In the genomic region with DNA sequence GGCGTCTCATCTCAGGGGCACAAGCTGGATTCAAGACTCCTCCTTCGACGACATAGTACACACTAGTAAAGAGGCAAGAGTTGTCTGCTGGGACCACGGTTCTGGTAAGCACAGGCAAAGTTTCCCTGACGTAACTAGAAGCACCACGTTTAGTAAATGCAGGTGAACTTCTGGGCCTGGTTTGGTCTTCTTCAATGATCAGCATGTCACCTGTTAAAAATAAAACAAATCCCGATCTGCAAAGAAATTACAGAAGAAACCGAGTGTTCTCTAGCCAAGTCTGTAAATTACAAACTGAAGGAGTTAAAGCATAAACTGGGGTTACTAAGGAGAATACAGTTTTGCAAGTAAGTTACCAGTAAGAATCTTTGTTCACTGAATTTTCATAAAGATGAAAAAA, we compare ENCODE assay signal across 7 cellular contexts. TPM values are rescaled to one million over a fixed set of nuclear protein-coding genes. Genes with fewer than 3 reads are reported as not detected.
DNase-seq lines count a peak whose midpoint lies in the region; ATAC-seq, FAIRE-seq and TF ChIP-seq lines count a peak whose summit lies in the region.
"Had no signal": no experiment of that assay in that cellular context is flagged by ENCODE, and none has a peak within 500 bp of the region (broad histone marks: within the 10 kb centered on the region; RNA-seq: fewer than 3 reads in every experiment).

No MANE protein-coding gene starts in this region.

- H3K9me2 ChIP-seq in SK-N-SH: no peaks in the 10 kb centered on the region

- no peak overlapping the region for H3K27ac ChIP-seq in SK-N-SH (ENCODE audit: low read depth in 2 of 2, low read length in 1 of 2)
- peak overlapping the region in 1 of 2 donors; percentile 98 for H3K27ac ChIP-seq in kidney (ENCODE audit: low read depth in 2 of 2, low read length in 2 of 2)

- peaks cover 13% of the 10 kb centered on the region for H4K20me1 ChIP-seq in SK-N-SH (ENCODE audit: insufficient read depth)

- peak overlapping the region; percentile 98 for H3K4me3 ChIP-seq in AG10803 (ENCODE audit: low read length)
- H3K4me3 ChIP-seq in SK-N-SH (ENCODE audit: low read depth in 2 of 2, low read length in 1 of 2): peak overlapping the region; percentile 77 to 97; a peak in 3 of 4 replicates
- H3K4me3 ChIP-seq in kidney (ENCODE audit: low read length in 2 of 2): peak overlapping the region; percentile 79 to 96

- no peak for TF ChIP-seq EP300 in SK-N-SH (IDR thresholded peaks at IDR 0.05; ENCODE audit: borderline replicate concordance in 1 of 2, low read depth in 1 of 2, low read length in 1 of 2)

- TF ChIP-seq RAD21 in SK-N-SH (IDR thresholded peaks at IDR 0.05; ENCODE audit: low read length): no peak

- no peak overlapping the region for H2AFZ ChIP-seq in SK-N-SH (ENCODE audit: low read depth)

- peaks cover 13% of the 10 kb centered on the region for H3F3A ChIP-seq in SK-N-SH (replicated peaks; ENCODE audit: insufficient read depth)

- no peak for ATAC-seq in HG02885 (IDR thresholded peaks at IDR 0.05; ENCODE audit: poor library complexity, unreplicated experiment)

- CTCF ChIA-PET in SK-N-SH (lab: Yijun Ruan, JAX): interaction anchor here (0.5 to 2.0 kb wide), 18 partner anchors 8 to 146 kb away, joined by 3 to 30 read pairs (median 5); a partner anchor contains a TSS

- intact Hi-C loops in kidney (cut with DNase I): no loop called here

- H3K36me3 ChIP-seq in SK-N-SH (replicated peaks in 1 of 2; ENCODE audit: control insufficient read depth in 1 of 2, insufficient read depth in 2 of 2, low read length in 1 of 2) (peaks cover 39 to 48% of the 10 kb centered on the region in 2 experiments), kidney (ENCODE audit: control insufficient read depth in 1 of 2, insufficient read depth in 2 of 2, low read length in 2 of 2) (peaks cover 10 to 13% of the 10 kb centered on the region in 2 donors)

- POLR2A ChIA-PET in SK-N-SH (lab: Yijun Ruan, JAX): no interaction called here

- FAIRE-seq in kidney (lab: Jason Lieb, UNC): no peak

- H3K4me1 ChIP-seq in SK-N-SH (ENCODE audit: control insufficient read depth in 1 of 2, insufficient read depth in 2 of 2, low read depth in 1 of 2, low read length in 1 of 2): peaks cover 23 to 26% of the 10 kb centered on the region in 2 experiments
- peaks cover 9 to 20% of the 10 kb centered on the region in 2 donors for H3K4me1 ChIP-seq in kidney (ENCODE audit: control insufficient read depth in 1 of 2, insufficient read depth in 1 of 2, low read depth in 1 of 2, low read length in 2 of 2)

- peak overlapping the region; percentile 90 for H3K4me2 ChIP-seq in SK-N-SH

- peak overlapping the region; percentile 96; the same call in 1 of the 2 replicates for H3K9ac ChIP-seq in SK-N-SH
- H3K9ac ChIP-seq in kidney (ENCODE audit: low read length in 2 of 2): peak overlapping the region in 1 of 2 donors; percentile 88

- peaks cover 61% of the 10 kb centered on the region for H3K79me2 ChIP-seq in SK-N-SH (ENCODE audit: insufficient read depth)

- DNase-seq in AG10803 (ENCODE audit: low read depth): no peak
- no peak for DNase-seq in SK-N-SH
- no peak for DNase-seq in kidney
- no peak for DNase-seq in LoVo (ENCODE audit: low spot score)
- DNase-seq in epidermal melanocyte (ENCODE audit: insufficient read length, low spot score): no peak

- H3K27me3 ChIP-seq in SK-N-SH (ENCODE audit: insufficient read depth): no peaks in the 10 kb centered on the region

- 54% methylated on average over 8 of the region's 8 CpGs for WGBS in SK-N-SH (ENCODE audit: low lambda C conversion rate)

- no peaks in the 10 kb centered on the region for H3K9me3 ChIP-seq in SK-N-SH
- no peaks in the 10 kb centered on the region for H3K9me3 ChIP-seq in kidney (ENCODE audit: control insufficient read depth in 1 of 2, low read length in 2 of 2)

- TF ChIP-seq CTCF in AG10803 (conservative IDR thresholded peaks at IDR 0.05; ENCODE audit: low read length): no peak
- no peak for TF ChIP-seq CTCF in SK-N-SH (IDR thresholded peaks at IDR 0.05)
- TF ChIP-seq CTCF in kidney (IDR thresholded peaks at IDR 0.05; ENCODE audit: borderline replicate concordance, extremely low read depth, insufficient read depth): no peak

TF ChIP-seq in SK-N-SH, 30 proteins besides CTCF, POLR2A, EP300 and RAD21:
- TF ChIP-seq CHD2 (IDR thresholded peaks at IDR 0.05; ENCODE audit: low read length, partially characterized antibody): no peak
- no peak for TF ChIP-seq RCOR1 (IDR thresholded peaks at IDR 0.05; ENCODE audit: low read length)
- TF ChIP-seq TAF1 (IDR thresholded peaks at IDR 0.05; ENCODE audit: borderline replicate concordance, low read depth, low read length): no peak
- TF ChIP-seq, protein P1, sequence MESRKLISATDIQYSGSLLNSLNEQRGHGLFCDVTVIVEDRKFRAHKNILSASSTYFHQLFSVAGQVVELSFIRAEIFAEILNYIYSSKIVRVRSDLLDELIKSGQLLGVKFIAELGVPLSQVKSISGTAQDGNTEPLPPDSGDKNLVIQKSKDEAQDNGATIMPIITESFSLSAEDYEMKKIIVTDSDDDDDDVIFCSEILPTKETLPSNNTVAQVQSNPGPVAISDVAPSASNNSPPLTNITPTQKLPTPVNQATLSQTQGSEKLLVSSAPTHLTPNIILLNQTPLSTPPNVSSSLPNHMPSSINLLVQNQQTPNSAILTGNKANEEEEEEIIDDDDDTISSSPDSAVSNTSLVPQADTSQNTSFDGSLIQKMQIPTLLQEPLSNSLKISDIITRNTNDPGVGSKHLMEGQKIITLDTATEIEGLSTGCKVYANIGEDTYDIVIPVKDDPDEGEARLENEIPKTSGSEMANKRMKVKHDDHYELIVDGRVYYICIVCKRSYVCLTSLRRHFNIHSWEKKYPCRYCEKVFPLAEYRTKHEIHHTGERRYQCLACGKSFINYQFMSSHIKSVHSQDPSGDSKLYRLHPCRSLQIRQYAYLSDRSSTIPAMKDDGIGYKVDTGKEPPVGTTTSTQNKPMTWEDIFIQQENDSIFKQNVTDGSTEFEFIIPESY (IDR thresholded peaks at IDR 0.05; ENCODE audit: borderline replicate concordance, low read depth): no peak
- no peak for TF ChIP-seq NFIC (IDR thresholded peaks at IDR 0.05; ENCODE audit: borderline replicate concordance)
- no peak for TF ChIP-seq TCF12 (IDR thresholded peaks at IDR 0.05)
- TF ChIP-seq, protein P2, sequence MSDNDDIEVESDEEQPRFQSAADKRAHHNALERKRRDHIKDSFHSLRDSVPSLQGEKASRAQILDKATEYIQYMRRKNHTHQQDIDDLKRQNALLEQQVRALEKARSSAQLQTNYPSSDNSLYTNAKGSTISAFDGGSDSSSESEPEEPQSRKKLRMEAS (IDR thresholded peaks at IDR 0.05; ENCODE audit: low read depth): no peak
- TF ChIP-seq MEF2A (IDR thresholded peaks at IDR 0.05; ENCODE audit: borderline replicate concordance, low read depth): no peak
- no peak for TF ChIP-seq RXRA (IDR thresholded peaks at IDR 0.05; ENCODE audit: borderline replicate concordance, low read depth)
- TF ChIP-seq, protein P3, sequence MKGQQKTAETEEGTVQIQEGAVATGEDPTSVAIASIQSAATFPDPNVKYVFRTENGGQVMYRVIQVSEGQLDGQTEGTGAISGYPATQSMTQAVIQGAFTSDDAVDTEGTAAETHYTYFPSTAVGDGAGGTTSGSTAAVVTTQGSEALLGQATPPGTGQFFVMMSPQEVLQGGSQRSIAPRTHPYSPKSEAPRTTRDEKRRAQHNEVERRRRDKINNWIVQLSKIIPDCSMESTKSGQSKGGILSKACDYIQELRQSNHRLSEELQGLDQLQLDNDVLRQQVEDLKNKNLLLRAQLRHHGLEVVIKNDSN (IDR thresholded peaks at IDR 0.05; ENCODE audit: borderline replicate concordance, low read depth): no peak

RNA-seq across cellular contexts. Expression of a gene that starts 1.5 kb away (rescaled TPM):
- polyA plus RNA-seq in SK-N-SH (2012; rRNA removed) (0.79 and 0.91 TPM in 2 replicates), kidney (ENCODE audit: insufficient read depth, low read depth, low replicate concordance) (2.7 TPM)
- 1.1 TPM in 2 replicates for polyA plus RNA-seq in SK-N-SH (2012; cell fraction: cytosol; rRNA removed)
- polyA plus RNA-seq in SK-N-SH (2012; cell fraction: nucleus; rRNA removed): 1.4 and 2.5 TPM in 2 replicates
- total RNA-seq in kidney: 6.2 TPM

RNA-seq across cellular contexts. Expression of a gene that starts 3.6 kb away (rescaled TPM):
- 1.8 and 2.8 TPM in 2 replicates for polyA plus RNA-seq in SK-N-SH (2012; rRNA removed)
- 2.0 and 2.1 TPM in 2 replicates for polyA plus RNA-seq in SK-N-SH (2012; cell fraction: cytosol; rRNA removed)
- polyA plus RNA-seq in SK-N-SH (2012; cell fraction: nucleus; rRNA removed): 4.1 and 7.9 TPM in 2 replicates
- 20.6 TPM for total RNA-seq in kidney
- polyA plus RNA-seq in kidney (ENCODE audit: insufficient read depth, low read depth, low replicate concordance): 21.7 TPM

RNA-seq across cellular contexts. Expression of a gene that starts 17.0 kb away (rescaled TPM):
- polyA plus RNA-seq in SK-N-SH (2012; rRNA removed): 0.02 TPM in 1 of 2 replicates, not detected in the other
- polyA plus RNA-seq in SK-N-SH (2012; cell fraction: cytosol; rRNA removed): 0.01 TPM in 1 of 2 replicates, not detected in the other
- polyA plus RNA-seq in SK-N-SH (2012; cell fraction: nucleus; rRNA removed): 0.02 TPM in 2 replicates
- 19.6 TPM for total RNA-seq in kidney
- polyA plus RNA-seq in kidney (ENCODE audit: insufficient read depth, low read depth, low replicate concordance): 11.9 TPM
- total RNA-seq: skeletal muscle tissue had no signal

RNA-seq across cellular contexts. Expression of a gene that starts 39.1 kb away (rescaled TPM):
- polyA plus RNA-seq in SK-N-SH (2012; rRNA removed): not detected in 2 replicates
- 0.09 TPM in 1 of 2 replicates, not detected in the other for polyA plus RNA-seq in SK-N-SH (2012; cell fraction: cytosol; rRNA removed)
- polyA plus RNA-seq in SK-N-SH (2012; cell fraction: nucleus; rRNA removed): 0.21 and 0.31 TPM in 2 replicates
- 1.3 TPM for total RNA-seq in kidney
- polyA plus RNA-seq in kidney (ENCODE audit: insufficient read depth, low read depth, low replicate concordance): 0.49 TPM
- total RNA-seq: skeletal muscle tissue had no signal

RNA-seq across cellular contexts. Expression of a gene that starts 54.5 kb away (rescaled TPM):
- polyA plus RNA-seq in SK-N-SH (2012; rRNA removed) (not detected in 2 replicates), kidney (ENCODE audit: insufficient read depth, low read depth, low replicate concordance) (not detected)
- polyA plus RNA-seq in SK-N-SH (2012; cell fraction: cytosol; rRNA removed): 0.03 TPM in 1 of 2 replicates, not detected in the other
- polyA plus RNA-seq in SK-N-SH (2012; cell fraction: nucleus; rRNA removed): not detected in 2 replicates
- 45.7 TPM for total RNA-seq in kidney

Comparison
In these comparisons a context has a peak if more than half of its experiments do, and no peak if none do; other contexts are left out.
1. RNA of a gene that starts 17.0 kb away (polyA plus RNA-seq): 11.9 TPM in kidney (single experiment); 0.01 to 0.02 TPM in SK-N-SH; every median in the first group is over 10 times any median in the second.
2. Peak in every context shown above with its lines, with median percentiles within 50 percentile points of each other: H3K4me3 ChIP-seq.